ENCODE assay signal across 1 cellular context in genomic region chr5:132258102-132259060, GRCh38.
TF ChIP-seq lines count a peak whose summit lies in the region.

No MANE protein-coding gene starts in this region.

TF ChIP-seq in endothelial cell of umbilical vein, 7 proteins besides CTCF, POLR2A, EP300 and RAD21:
- TF ChIP-seq JUN (IDR thresholded peaks at IDR 0.05; ENCODE audit: borderline replicate concordance, insufficient read depth, insufficient read length, low read depth) (no peak), FOS (IDR thresholded peaks at IDR 0.05; ENCODE audit: borderline replicate concordance, insufficient read depth, low read length) (peak; percentile 54), POLR2AphosphoS5 (IDR thresholded peaks at IDR 0.05; ENCODE audit: insufficient read depth, low read depth, low read length) (peak; percentile 14)
